ENCODE assay signal across 8 cellular contexts in the genomic region with DNA sequence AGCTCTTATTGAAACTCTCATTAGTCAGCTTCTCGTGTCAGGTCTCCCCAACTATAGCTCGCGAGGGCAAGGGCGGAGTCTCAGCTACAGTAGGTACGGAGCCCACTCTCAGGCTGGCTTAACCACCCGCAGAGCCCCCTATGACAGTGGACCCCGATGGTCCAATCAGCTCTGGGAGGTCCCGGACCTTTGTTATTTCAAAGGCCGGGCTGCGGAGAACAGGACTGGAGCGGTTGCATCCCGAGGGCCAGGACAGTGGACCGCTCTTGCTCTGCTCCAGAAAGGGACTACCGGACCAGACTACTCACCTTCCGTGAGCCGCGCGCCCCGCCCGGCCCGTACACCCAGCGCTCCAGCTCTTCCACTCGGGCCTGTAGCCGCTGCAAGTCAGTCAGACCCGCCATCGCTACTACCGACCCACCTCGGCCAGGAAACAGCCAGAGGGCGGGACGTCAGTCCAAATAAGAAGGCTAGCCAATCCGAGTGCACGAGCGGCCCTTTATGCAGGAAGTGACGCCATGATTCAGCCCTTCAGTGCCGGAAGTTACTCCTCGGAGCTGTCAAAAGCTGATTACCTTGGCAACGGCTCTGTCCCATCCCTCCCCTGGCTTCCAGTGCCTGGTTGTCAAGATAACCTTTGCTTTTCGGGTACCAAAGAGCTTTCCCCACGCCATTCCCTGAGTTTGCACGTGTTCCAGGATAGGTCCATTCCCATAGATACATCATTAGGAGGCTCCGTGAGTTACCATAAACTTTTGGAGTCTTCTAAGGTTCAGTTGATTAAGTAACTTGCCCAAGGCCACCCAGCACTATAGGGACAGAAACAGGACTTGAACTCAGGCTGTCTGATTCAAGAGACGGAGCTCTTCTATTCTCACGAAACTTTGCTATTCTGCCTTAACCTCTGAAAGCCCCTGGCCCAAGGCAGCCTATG. TPM values are rescaled to one million over a fixed set of nuclear protein-coding genes. Genes with fewer than 3 reads are reported as not detected.
A peak's percentile ranks its signal among the peaks of the same experiment; 100 is the strongest.
DNase-seq lines count a peak whose midpoint lies in the region; ATAC-seq and TF ChIP-seq lines count a peak whose summit lies in the region.

A gene (minus strand): TSS at position 435 of the 934 bp plus-strand sequence. CDS start 31 bp downstream, at position 404.

- peak; percentile 95 for ATAC-seq in foreskin keratinocyte

- H3K27ac ChIP-seq in foreskin keratinocyte: peak within 1 kb of the TSS; percentile 47
- H3K27ac ChIP-seq in subcutaneous abdominal adipose tissue (ENCODE audit: low read depth, low read length): no peak within 1 kb of the TSS

- H3K9me3 ChIP-seq in neuron (ENCODE audit: low read length): peaks cover 2% of the 10 kb centered on the region
- H3K9me3 ChIP-seq in subcutaneous abdominal adipose tissue (ENCODE audit: control insufficient read depth in 5 of 5, low read length in 5 of 5): no peaks in the 10 kb centered on the region

- H3K9ac ChIP-seq in subcutaneous abdominal adipose tissue (ENCODE audit: low read length in 5 of 5): peak within 1 kb of the TSS; percentile 64 to 87 (median 86)

- peak within 1 kb of the TSS; percentile 51 for H2AFZ ChIP-seq in neuron (ENCODE audit: low read depth, low read length)

- H3K36me3 ChIP-seq in H7 (replicated peaks; ENCODE audit: control insufficient read depth, insufficient read depth, low read length): no peaks in the 10 kb centered on the region
- peaks cover 29% of the 10 kb centered on the region for H3K36me3 ChIP-seq in neuron (ENCODE audit: insufficient read depth, low read length)
- peaks cover 6 to 34% (median 29%) of the 10 kb centered on the region in 5 donors for H3K36me3 ChIP-seq in subcutaneous abdominal adipose tissue (ENCODE audit: control insufficient read depth in 5 of 5, insufficient read depth in 5 of 5, low read length in 5 of 5)

- H3K27me3 ChIP-seq in H7 (ENCODE audit: control insufficient read depth, insufficient read depth, low read length): peaks cover 25% of the 10 kb centered on the region
- peaks cover 34% of the 10 kb centered on the region for H3K27me3 ChIP-seq in foreskin keratinocyte
- peaks cover 16% of the 10 kb centered on the region for H3K27me3 ChIP-seq in neuron (ENCODE audit: insufficient read depth, low read length)
- H3K27me3 ChIP-seq in subcutaneous abdominal adipose tissue (ENCODE audit: control insufficient read depth in 5 of 5, insufficient read depth in 4 of 5, low read length in 5 of 5): peaks cover 25 to 35% (median 34%) of the 10 kb centered on the region in 5 donors

- H3K4me1 ChIP-seq in foreskin keratinocyte (no peaks in the 10 kb centered on the region), neuron (ENCODE audit: insufficient read depth, low read length) (peaks cover 14% of the 10 kb centered on the region), subcutaneous abdominal adipose tissue (ENCODE audit: control insufficient read depth in 5 of 5, insufficient read depth in 5 of 5, low read length in 5 of 5) (peaks cover 5 to 30% (median 21%) of the 10 kb centered on the region in 5 donors)

- H3K4me3 ChIP-seq in H7 (ENCODE audit: insufficient read depth, low read depth, low read length) (peak within 1 kb of the TSS; percentile 64), neuron (ENCODE audit: low read length) (peak within 1 kb of the TSS; percentile 84), subcutaneous abdominal adipose tissue (ENCODE audit: low read depth in 1 of 5, low read length in 5 of 5) (peak within 1 kb of the TSS; percentile 75 to 92 (median 90))

- TF ChIP-seq CTCF in foreskin keratinocyte (conservative IDR thresholded peaks at IDR 0.05): no peak

- peak; percentile 98 for DNase-seq in ELR (ENCODE audit: low read depth)
- DNase-seq in H7: peak; percentile 96
- DNase-seq in M059J (ENCODE audit: low read depth): peak; percentile 96
- DNase-seq in SIG-M5 (lab: John Stamatoyannopoulos, UW): peak; percentile 54
- DNase-seq in activated gamma-delta T cell (lab: John Stamatoyannopoulos, UW): peak; percentile 47
- DNase-seq in foreskin keratinocyte: peak; percentile 76 to 85

RNA-seq across cellular contexts. Expression of the gene that starts here (rescaled TPM):
- total RNA-seq in H7 (2014; rRNA removed; shearing (Covaris generic)): 19.4 and 23.6 TPM in 2 replicates
- total RNA-seq in M059J (2014; rRNA removed; shearing (Covaris generic)): 159 and 180 TPM in 2 replicates
- 72.4 and 80.9 TPM in 2 replicates for total RNA-seq in foreskin keratinocyte
- 133 and 137 TPM in 2 replicates for polyA plus RNA-seq in foreskin keratinocyte

Comparison
In these comparisons a context has a peak if more than half of its experiments do, and no peak if none do; other contexts are left out.
1. DNase-seq: peak in every context shown above with its lines; median percentile 98 in ELR; 96 in H7; 96 in M059J; 80 in foreskin keratinocyte; 54 in SIG-M5; 47 in activated gamma-delta T cell.